8 cellular contexts compared by ENCODE assay signal in genomic region chr3:116135462-116135861, GRCh38.
DNase-seq lines count a peak whose midpoint lies in the region; ATAC-seq and TF ChIP-seq lines count a peak whose summit lies in the region.

No MANE protein-coding gene starts in this region.

- intact Hi-C loops in adrenal gland (cut with DNase I) (loop anchor here in 1 of 2 donors (10.0 kb wide), 1 partner anchor 619 kb away; no protein-coding TSS in a partner anchor), left cardiac atrium (cut with DNase I) (no loop called here), esophagus muscularis mucosa (cut with DNase I) (no loop called here)

- peaks cover 8% of the 10 kb centered on the region for H3K4me1 Mint-ChIP-seq in progenitor cell of endocrine pancreas (ENCODE audit: low read depth)

- no peak overlapping the region for H3K4me3 Mint-ChIP-seq in progenitor cell of endocrine pancreas (ENCODE audit: low read depth)

- no peaks in the 10 kb centered on the region for H3K36me3 ChIP-seq in adrenal gland (replicated peaks in 1 of 2)
- H3K36me3 ChIP-seq in effector memory CD4-positive, alpha-beta T cell (ENCODE audit: control insufficient read depth, insufficient read depth, low read length), result no peaks in the 10 kb centered on the region
- no peaks in the 10 kb centered on the region for H3K36me3 ChIP-seq in esophagus muscularis mucosa

- H3K27ac ChIP-seq in adrenal gland (peak overlapping the region in 1 of 5 donors; percentile 28), esophagus muscularis mucosa (replicated peaks in 1 of 4) (peak overlapping the region in 1 of 4 donors; percentile 9)
- H3K27ac ChIP-seq in effector memory CD4-positive, alpha-beta T cell (ENCODE audit: insufficient read depth, low read length, poor library complexity, severe bottlenecking), result no peak overlapping the region

- no peaks in the 10 kb centered on the region for H3K36me3 Mint-ChIP-seq in progenitor cell of endocrine pancreas (ENCODE audit: insufficient read depth)

- TF ChIP-seq CTCF in adrenal gland (IDR thresholded peaks at IDR 0.05) (no peak), progenitor cell of endocrine pancreas (IDR thresholded peaks at IDR 0.05; ENCODE audit: unreplicated experiment) (no peak), esophagus muscularis mucosa (IDR thresholded peaks at IDR 0.05) (no peak)

- H3K27me3 ChIP-seq in adrenal gland (no peaks in the 10 kb centered on the region), esophagus muscularis mucosa (no peaks in the 10 kb centered on the region)
- H3K27me3 ChIP-seq in effector memory CD4-positive, alpha-beta T cell (replicated peaks; ENCODE audit: control insufficient read depth, insufficient read depth, low read length, poor library complexity, severe bottlenecking), result no peaks in the 10 kb centered on the region

- H3K9me3 Mint-ChIP-seq in progenitor cell of endocrine pancreas (ENCODE audit: low read depth), result no peaks in the 10 kb centered on the region

- in situ Hi-C loops in G401 (cut with HindIII; ENCODE audit: low sequenced_read_pairs), result loop anchor here (25.0 kb wide), 1 partner anchor 302 kb away; the partner anchor contains the start of gene LSAMP

- H3K9me3 ChIP-seq in adrenal gland (replicated peaks in 1 of 3), result no peaks in the 10 kb centered on the region
- H3K9me3 ChIP-seq in effector memory CD4-positive, alpha-beta T cell (ENCODE audit: control insufficient read depth, low read length), result no peaks in the 10 kb centered on the region
- H3K9me3 ChIP-seq in esophagus muscularis mucosa, result no peaks in the 10 kb centered on the region

- H3K4me3 ChIP-seq in adrenal gland, result no peak overlapping the region
- no peak overlapping the region for H3K4me3 ChIP-seq in effector memory CD4-positive, alpha-beta T cell (ENCODE audit: insufficient read depth, low read depth, low read length, poor library complexity, severe bottlenecking)
- no peak overlapping the region for H3K4me3 ChIP-seq in esophagus muscularis mucosa

- no peaks in the 10 kb centered on the region for H3K27me3 Mint-ChIP-seq in progenitor cell of endocrine pancreas

- TF ChIP-seq EP300 in esophagus muscularis mucosa (IDR thresholded peaks at IDR 0.05), result no peak

- no peak for TF ChIP-seq POLR2A in adrenal gland (IDR thresholded peaks at IDR 0.05)
- TF ChIP-seq POLR2A in esophagus muscularis mucosa (IDR thresholded peaks at IDR 0.05; ENCODE audit: low read depth), result no peak

- H3K4me1 ChIP-seq in adrenal gland (replicated peaks in 1 of 2), result peaks cover 0 to 7% of the 10 kb centered on the region in 2 donors
- no peaks in the 10 kb centered on the region for H3K4me1 ChIP-seq in effector memory CD4-positive, alpha-beta T cell (ENCODE audit: control insufficient read depth, insufficient read depth, low read length, poor library complexity, severe bottlenecking)
- peaks cover 3 to 15% (median 11%) of the 10 kb centered on the region in 4 donors for H3K4me1 ChIP-seq in esophagus muscularis mucosa

- ATAC-seq in left cardiac atrium (peak; percentile 93 to 95), GM19035 (IDR thresholded peaks at IDR 0.05; ENCODE audit: unreplicated experiment) (no peak)

- WGBS in adrenal gland, 4 donors, result 57 to 68% (median 62%) methylated on average over 4 of the region's 4 CpGs
- 26% methylated on average over 4 of the region's 4 CpGs for WGBS in esophagus muscularis mucosa

- peak overlapping the region; percentile 34 for H3K27ac Mint-ChIP-seq in progenitor cell of endocrine pancreas

- DNase-seq in G401 (ENCODE audit: low spot score) (peak; percentile 75), adrenal gland (peak; percentile 15 to 91 (median 29)), left cardiac atrium (peak; percentile 61), progenitor cell of endocrine pancreas (ENCODE audit: low spot score, unreplicated experiment) (no peak), esophagus muscularis mucosa (ENCODE audit: extremely low spot score) (no peak), germinal center (ENCODE audit: low spot score) (no peak)
- DNase-seq in effector memory CD4-positive, alpha-beta T cell, result no peak

Comparison
In these comparisons a context has a peak if more than half of its experiments do, and no peak if none do; other contexts are left out.
1. DNase-seq: peak in G401 (single experiment), adrenal gland (7 of 7) and left cardiac atrium (single experiment); none in progenitor cell of endocrine pancreas (single experiment), effector memory CD4-positive, alpha-beta T cell (0 of 3), esophagus muscularis mucosa (single experiment) and germinal center (single experiment).